In the genomic region with DNA sequence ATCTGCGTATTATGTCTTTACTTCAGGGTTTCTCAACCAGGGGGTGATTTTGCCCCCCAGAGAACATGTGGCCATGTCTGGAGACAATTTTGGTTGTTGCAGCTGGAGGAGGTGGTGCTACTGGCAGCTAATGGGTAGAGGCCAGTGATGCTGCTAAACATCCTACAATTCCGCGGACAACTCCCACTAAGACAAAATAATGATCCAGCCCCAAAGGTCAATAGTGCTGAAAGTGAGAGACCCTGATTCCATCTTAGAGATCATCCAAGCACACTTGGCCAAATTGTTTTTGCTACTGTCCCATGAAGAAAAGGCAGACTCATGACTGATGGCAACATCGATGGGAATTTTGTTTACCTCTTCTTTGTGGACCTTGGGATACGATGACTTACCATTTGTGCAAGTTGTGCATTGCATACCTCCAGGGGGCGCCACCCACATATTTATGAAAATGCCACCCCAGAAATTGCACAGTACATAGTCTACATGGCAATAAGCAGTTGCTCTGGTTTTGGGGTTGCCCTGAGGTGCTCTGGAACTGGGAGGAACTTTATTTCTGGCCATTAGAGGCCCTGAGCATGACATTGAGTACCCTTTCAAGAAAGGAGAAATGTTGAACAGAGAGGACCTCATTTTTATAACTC, we compare ENCODE assay signal across 8 cellular contexts.
A peak's percentile ranks its signal among the peaks of the same experiment; 100 is the strongest.
DNase-seq lines count a peak whose midpoint lies in the region; ATAC-seq and TF ChIP-seq lines count a peak whose summit lies in the region.
"Not testable (repeated sequence)": the region's sequence is repeated elsewhere in the genome, so short reads cannot be mapped to it uniquely, and the experiment has no call there.

No MANE protein-coding gene starts in this region.

- H3K79me2 ChIP-seq in smooth muscle cell (ENCODE audit: low read depth), result not testable (repeated sequence)

- H3F3A ChIP-seq in smooth muscle cell (ENCODE audit: low read depth), result not testable (repeated sequence)

- not testable (repeated sequence) for H3K36me3 Mint-ChIP-seq in Calu3 (ENCODE audit: insufficient read depth, unreplicated experiment); activated CD8-positive, alpha-beta memory T cell treated with anti-CD3 and anti-CD28 coated beads, Interleukin-2, amount 10 ng/mL, durations not matched to agents 7 days and 5 days

- H3K9ac ChIP-seq in smooth muscle cell (ENCODE audit: low read depth), result not testable (repeated sequence)

- H3K9me3 ChIP-seq in body of pancreas; heart right ventricle; smooth muscle cell (replicated peaks; ENCODE audit: low read depth): not testable (repeated sequence)

- DNase-seq in Calu3 (peak; percentile 45), SW480 (ENCODE audit: low spot score) (peak; percentile 26), body of pancreas (peak; percentile 14 to 50 (median 44))
- DNase-seq in activated CD8-positive, alpha-beta memory T cell treated with anti-CD3 and anti-CD28 coated beads, Interleukin-2, amount 10 ng/mL, durations not matched to agents 7 days and 5 days, result peak; percentile 63
- DNase-seq in heart right ventricle; smooth muscle cell (lab: John Stamatoyannopoulos, UW; ENCODE audit: unreplicated experiment): not testable (repeated sequence)
- peak; percentile 1 to 35 for DNase-seq in stimulated activated CD8-positive, alpha-beta memory T cell treated with anti-CD3 and anti-CD28 coated beads, Interleukin-7, amount 100 ng/mL, for 1 hour (ENCODE audit: low read depth in 2 of 2)

- intact Hi-C loops in Calu3 (cut with micrococcal nuclease; ENCODE audit: unreplicated experiment); body of pancreas (cut with DNase I); heart right ventricle (cut with DNase I): not testable (repeated sequence)

- not testable (repeated sequence) for H3K4me3 Mint-ChIP-seq in Calu3 (ENCODE audit: low read depth, unreplicated experiment); activated CD8-positive, alpha-beta memory T cell treated with anti-CD3 and anti-CD28 coated beads, Interleukin-2, amount 10 ng/mL, durations not matched to agents 7 days and 5 days

- not testable (repeated sequence) for H3K4me3 ChIP-seq in body of pancreas, heart right ventricle, smooth muscle cell

- WGBS in body of pancreas, 2 donors, result 64 to 93% methylated on average over 3 to 4 of the region's 6 CpGs
- WGBS in heart right ventricle, 2 donors, result 70 to 72% methylated on average over 4 of the region's 6 CpGs
- WGBS in smooth muscle cell (ENCODE audit: low lambda C conversion rate), result 66% methylated on average over 5 of the region's 6 CpGs

- H3K9me3 Mint-ChIP-seq in Calu3 (ENCODE audit: low read depth, unreplicated experiment); activated CD8-positive, alpha-beta memory T cell treated with anti-CD3 and anti-CD28 coated beads, Interleukin-2, amount 10 ng/mL, durations not matched to agents 7 days and 5 days (ENCODE audit: low read depth): not testable (repeated sequence)

- not testable (repeated sequence) for H3K27ac Mint-ChIP-seq in Calu3 (ENCODE audit: unreplicated experiment); activated CD8-positive, alpha-beta memory T cell treated with anti-CD3 and anti-CD28 coated beads, Interleukin-2, amount 10 ng/mL, durations not matched to agents 7 days and 5 days

- not testable (repeated sequence) for H3K4me2 ChIP-seq in smooth muscle cell

- H3K27ac ChIP-seq in body of pancreas; heart right ventricle; smooth muscle cell (ENCODE audit: low read depth): not testable (repeated sequence)

- H3K27me3 Mint-ChIP-seq in Calu3 (ENCODE audit: unreplicated experiment), result peaks cover 32% of the 10 kb centered on the region
- peaks cover 26% of the 10 kb centered on the region for H3K27me3 Mint-ChIP-seq in activated CD8-positive, alpha-beta memory T cell treated with anti-CD3 and anti-CD28 coated beads, Interleukin-2, amount 10 ng/mL, durations not matched to agents 7 days and 5 days

- TF ChIP-seq CTCF in Calu3 (IDR thresholded peaks at IDR 0.05; ENCODE audit: unreplicated experiment), result not testable (repeated sequence)
- TF ChIP-seq CTCF in LNCAP (IDR thresholded peaks at IDR 0.05), result peak; percentile 21; the same call in 1 of the 2 replicates
- TF ChIP-seq CTCF in body of pancreas (IDR thresholded peaks at IDR 0.05), result peak in 4 of 7 experiments; percentile 4 to 42 (median 28)
- peak in 5 of 9 donors; percentile 10 to 41 (median 21) for TF ChIP-seq CTCF in heart right ventricle (IDR thresholded peaks at IDR 0.05)
- peak; percentile 29 for TF ChIP-seq CTCF in smooth muscle cell (IDR thresholded peaks at IDR 0.05; ENCODE audit: borderline replicate concordance, insufficient read depth, poor library complexity, severe bottlenecking)

- BruUV-seq in Calu3 (replicated peaks; lab: Mats Ljungman, UMichigan), result not testable (repeated sequence)

- H3K4me1 ChIP-seq in body of pancreas; heart right ventricle; smooth muscle cell (ENCODE audit: low read depth): not testable (repeated sequence)

- not testable (repeated sequence) for H2AFZ ChIP-seq in smooth muscle cell (ENCODE audit: low read depth)

- H3K27me3 ChIP-seq in body of pancreas; heart right ventricle; smooth muscle cell (ENCODE audit: low read depth): not testable (repeated sequence)

- not testable (repeated sequence) for H3K36me3 ChIP-seq in body of pancreas (replicated peaks in 1 of 2; ENCODE audit: insufficient read depth in 1 of 2, low read depth in 2 of 2); heart right ventricle; smooth muscle cell (ENCODE audit: low read depth)

- ATAC-seq in activated CD8-positive, alpha-beta memory T cell treated with anti-CD3 and anti-CD28 coated beads, Interleukin-2, amount 10 ng/mL, durations not matched to agents 7 days and 5 days; body of pancreas; heart right ventricle: not testable (repeated sequence)

- H4K20me1 ChIP-seq in smooth muscle cell (ENCODE audit: low read depth), result not testable (repeated sequence)

- CTCF ChIA-PET in Calu3 (lab: Charles Lee); activated CD8-positive, alpha-beta memory T cell treated with anti-CD3 and anti-CD28 coated beads, Interleukin-2, amount 10 ng/mL, durations not matched to agents 7 days and 5 days (lab: Charles Lee): not testable (repeated sequence)

- TF ChIP-seq POLR2A in body of pancreas (IDR thresholded peaks at IDR 0.05), result not testable (repeated sequence)

- H3K4me1 Mint-ChIP-seq in Calu3 (ENCODE audit: low read depth, unreplicated experiment); activated CD8-positive, alpha-beta memory T cell treated with anti-CD3 and anti-CD28 coated beads, Interleukin-2, amount 10 ng/mL, durations not matched to agents 7 days and 5 days: not testable (repeated sequence)
